Comparison of ENCODE assay signal across 8 cellular contexts in genomic region chr17:82052638-82053059, GRCh38. TPM values are rescaled to one million over a fixed set of nuclear protein-coding genes. Genes with fewer than 3 reads are reported as not detected.
DNase-seq lines count a peak whose midpoint lies in the region; ATAC-seq and TF ChIP-seq lines count a peak whose summit lies in the region.

No MANE protein-coding gene starts in this region.

- no peaks in the 10 kb centered on the region for H3K27me3 ChIP-seq in Caco-2 (replicated peaks; ENCODE audit: control insufficient read depth, insufficient read depth, low read length)
- H3K27me3 ChIP-seq in PC-9 (ENCODE audit: insufficient read depth, low read depth), result no peaks in the 10 kb centered on the region
- H3K27me3 ChIP-seq in osteoblast (ENCODE audit: insufficient read depth, low read length), result no peaks in the 10 kb centered on the region

- peaks cover 28% of the 10 kb centered on the region for H3K36me3 Mint-ChIP-seq in Caco-2 (ENCODE audit: insufficient read depth, unreplicated experiment)

- H3K79me2 ChIP-seq in PC-9 (ENCODE audit: low read depth) (peaks cover 13% of the 10 kb centered on the region), osteoblast (ENCODE audit: insufficient read depth, low read length) (peaks cover 46% of the 10 kb centered on the region)

- H3K27me3 Mint-ChIP-seq in Caco-2 (ENCODE audit: insufficient read depth, unreplicated experiment), result no peaks in the 10 kb centered on the region

- DNase-seq in Caco-2 (no peak), PC-9 (no peak), epithelial cell of prostate (ENCODE audit: low read depth, low spot score) (no peak), osteoblast (ENCODE audit: insufficient read length, low spot score, missing footprints) (peak; percentile 97)
- DNase-seq in stimulated activated CD4-positive, alpha-beta T cell treated with anti-CD3 and anti-CD28 coated beads, Interleukin-12 subunit alpha, Interleukin-12 subunit beta, amount 100 ng/mL, for 4 hours, result no peak
- no peak for DNase-seq in activated CD4-positive, CD25-positive, alpha-beta regulatory T cell treated with anti-CD3 and anti-CD28 coated beads, Interleukin-2, amount 50 U/mL, for 72 hours

- no peaks in the 10 kb centered on the region for H3K9me2 ChIP-seq in PC-9 (ENCODE audit: insufficient read depth)

- H4K20me1 ChIP-seq in PC-9 (ENCODE audit: insufficient read depth), result no peaks in the 10 kb centered on the region
- H4K20me1 ChIP-seq in osteoblast (ENCODE audit: insufficient read depth, low read length), result peaks cover 4% of the 10 kb centered on the region

- TF ChIP-seq CTCF in Caco-2 (IDR thresholded peaks at IDR 0.05; ENCODE audit: insufficient read depth in 1 of 2, low read depth in 1 of 2, low read length in 1 of 2, severe bottlenecking in 1 of 2, unreplicated experiment in 1 of 2) (no peak), PC-9 (conservative IDR thresholded peaks at IDR 0.05) (no peak), osteoblast (IDR thresholded peaks at IDR 0.05; ENCODE audit: extremely low read depth, low read depth, low read length) (no peak)

- no peaks in the 10 kb centered on the region for H3F3A ChIP-seq in PC-9 (ENCODE audit: insufficient read depth, low read depth)

- no peaks in the 10 kb centered on the region for H3K4me1 Mint-ChIP-seq in Caco-2 (ENCODE audit: low read depth, unreplicated experiment)

- H3K4me1 ChIP-seq in Caco-2 (peaks cover 8% of the 10 kb centered on the region), PC-9 (replicated peaks; ENCODE audit: insufficient read depth) (no peaks in the 10 kb centered on the region), osteoblast (ENCODE audit: insufficient read depth, low read length) (peaks cover 12% of the 10 kb centered on the region)

- ATAC-seq in HG02759 (IDR thresholded peaks at IDR 0.05; ENCODE audit: unreplicated experiment), result no peak
- no peak for ATAC-seq in HG02763 (IDR thresholded peaks at IDR 0.05; ENCODE audit: unreplicated experiment)

- H3K27ac ChIP-seq in PC-9 (no peak overlapping the region), epithelial cell of prostate (peak overlapping the region; percentile 43), osteoblast (ENCODE audit: low read depth, low read length) (peak overlapping the region; percentile 37)

- peak overlapping the region; percentile 80 for H3K4me3 Mint-ChIP-seq in Caco-2 (ENCODE audit: unreplicated experiment)

- H3K27ac Mint-ChIP-seq in Caco-2 (ENCODE audit: unreplicated experiment), result no peak overlapping the region

- CTCF ChIA-PET in Caco-2 (lab: Charles Lee) (interaction anchor here (0.7 to 2.4 kb wide), 2 partner anchors 16 to 27 kb away, joined by 3 to 14 read pairs; partner anchors contain the start of gene DCXR), PC-9 (lab: Charles Lee) (no interaction called here)

- H3K4me3 ChIP-seq in Caco-2 (ENCODE audit: low read depth, low read length) (peak overlapping the region; percentile 94), PC-9 (peak overlapping the region; percentile 76), osteoblast (ENCODE audit: insufficient read depth, low read length) (peak overlapping the region; percentile 91)

- POLR2A ChIA-PET in Caco-2 (lab: Charles Lee) (interaction anchor here (0.7 kb wide), 1 partner anchor 15 kb away, joined by 5 read pairs; the partner anchor contains the start of gene DCXR), PC-9 (lab: Charles Lee; ENCODE audit: unreplicated experiment) (no interaction called here)

- H3K9me3 ChIP-seq in Caco-2 (no peaks in the 10 kb centered on the region), PC-9 (ENCODE audit: insufficient read depth, low read depth) (no peaks in the 10 kb centered on the region), osteoblast (ENCODE audit: low read depth, low read length) (no peaks in the 10 kb centered on the region)

- H2AFZ ChIP-seq in PC-9 (no peak overlapping the region), osteoblast (ENCODE audit: low read length) (no peak overlapping the region)

- no TSS peak for BruUV-seq in Caco-2 (replicated peaks; lab: Mats Ljungman, UMichigan)
- no TSS peak for BruUV-seq in PC-9 (replicated peaks; lab: Mats Ljungman, UMichigan)

- intact Hi-C loops in Caco-2 (cut with micrococcal nuclease; ENCODE audit: unreplicated experiment) (no loop called here), PC-9 (cut with micrococcal nuclease; ENCODE audit: unreplicated experiment) (no loop called here)

- H3K9me3 Mint-ChIP-seq in Caco-2 (ENCODE audit: unreplicated experiment), result no peaks in the 10 kb centered on the region

- peaks cover 1% of the 10 kb centered on the region; the same call in 1 of the 2 replicates for H3K36me3 ChIP-seq in Caco-2 (ENCODE audit: control insufficient read depth, insufficient read depth, low read length)
- no peaks in the 10 kb centered on the region for H3K36me3 ChIP-seq in PC-9 (ENCODE audit: low read depth)
- H3K36me3 ChIP-seq in osteoblast (ENCODE audit: insufficient read depth, low read length), result peaks cover 41% of the 10 kb centered on the region

- H3K4me2 ChIP-seq in PC-9 (peak overlapping the region; percentile 88), osteoblast (ENCODE audit: insufficient read depth, low read length) (peak overlapping the region; percentile 81)

RNA-seq across cellular contexts. Expression of gene GPS1, which starts 1.0 kb away (rescaled TPM):
- total RNA-seq in Caco-2 (2022) (185 and 195 TPM in 2 replicates), PC-9 (2021) (121 and 124 TPM in 2 replicates), osteoblast (90.2 and 93.7 TPM in 2 replicates)

RNA-seq across cellular contexts. Expression of gene RFNG, which starts 1.0 kb away (rescaled TPM):
- 33.0 and 35.5 TPM in 2 replicates for total RNA-seq in Caco-2 (2022)
- 40.4 and 49.1 TPM in 2 replicates for total RNA-seq in PC-9 (2021)
- total RNA-seq in osteoblast, result 46.3 and 52.7 TPM in 2 replicates

RNA-seq across cellular contexts. Expression of gene DUS1L, which starts 13.0 kb away (rescaled TPM):
- total RNA-seq in Caco-2 (2022) (129 TPM in 2 replicates), PC-9 (2021) (138 and 175 TPM in 2 replicates), osteoblast (43.8 and 43.9 TPM in 2 replicates)

RNA-seq across cellular contexts. Expression of gene DCXR, which starts 15.2 kb away (rescaled TPM):
- total RNA-seq in Caco-2 (2022) (197 and 208 TPM in 2 replicates), PC-9 (2021) (120 and 129 TPM in 2 replicates), osteoblast (23.9 and 31.8 TPM in 2 replicates)

RNA-seq across cellular contexts. Expression of gene RAC3, which starts 21.2 kb away (rescaled TPM):
- total RNA-seq in Caco-2 (2022) (94.5 and 96.7 TPM in 2 replicates), PC-9 (2021) (32.3 and 41.6 TPM in 2 replicates), osteoblast (0.59 and 1.8 TPM in 2 replicates)
